23 cellular contexts compared by ENCODE assay signal in genomic region chr10:7417807-7418206, GRCh38. TPM values are rescaled to one million over a fixed set of nuclear protein-coding genes. Genes with fewer than 3 reads are reported as not detected.
DNase-seq lines count a peak whose midpoint lies in the region; ATAC-seq, FAIRE-seq and TF ChIP-seq lines count a peak whose summit lies in the region.
"Had no signal": no experiment of that assay in that cellular context is flagged by ENCODE, and none has a peak within 500 bp of the region (broad histone marks: within the 10 kb centered on the region; RNA-seq: fewer than 3 reads in every experiment).

No MANE protein-coding gene starts in this region.

- H3K9me3 Mint-ChIP-seq in activated naive CD4-positive, alpha-beta T cell treated with anti-CD3 and anti-CD28 coated beads, Interleukin-2, amount 50 U/mL, for 72 hours = no peaks in the 10 kb centered on the region
- no peaks in the 10 kb centered on the region for H3K9me3 Mint-ChIP-seq in activated CD8-positive, alpha-beta T cell treated with anti-CD3 and anti-CD28 coated beads, Interleukin-2, amount 10 ng/mL, durations not matched to agents 7 days and 5 days (ENCODE audit: insufficient read depth)
- no peaks in the 10 kb centered on the region for H3K9me3 Mint-ChIP-seq in stimulated activated naive CD8-positive, alpha-beta T cell treated with anti-CD3 and anti-CD28 coated beads, Interleukin-15, Interleukin-2, amounts not matched to agents 100 ng/mL and 50 ng/mL, for 24 hours
- H3K9me3 Mint-ChIP-seq: natural killer cell; stimulated activated naive B cell treated with anti-CD40 and anti-IgM and Interleukin-4, amounts not matched to agents 10 μg/mL and 1 μg/mL and 100 μg/mL, for 72 hours had no signal

- H3K27ac ChIP-seq in stomach (no peak overlapping the region), heart left ventricle (no peak overlapping the region)
- H3K27ac ChIP-seq: C4-2B, cardiac muscle cell, gastroesophageal sphincter, tibial artery had no signal

- H3K4me1 ChIP-seq in stomach (peaks cover 4 to 6% (median 4%) of the 10 kb centered on the region in 4 donors), heart left ventricle (peaks cover 0 to 9% (median 1%) of the 10 kb centered on the region in 12 donors)

- H3K36me3 Mint-ChIP-seq in activated naive CD4-positive, alpha-beta T cell treated with anti-CD3 and anti-CD28 coated beads, Interleukin-2, amount 50 U/mL, for 72 hours = peaks cover 0 to 6% of the 10 kb centered on the region in 2 donors
- peaks cover 3% of the 10 kb centered on the region for H3K36me3 Mint-ChIP-seq in activated CD8-positive, alpha-beta T cell treated with anti-CD3 and anti-CD28 coated beads, Interleukin-2, amount 10 ng/mL, durations not matched to agents 7 days and 5 days (ENCODE audit: low read depth)
- no peaks in the 10 kb centered on the region for H3K36me3 Mint-ChIP-seq in stimulated activated naive CD8-positive, alpha-beta T cell treated with anti-CD3 and anti-CD28 coated beads, Interleukin-15, Interleukin-2, amounts not matched to agents 100 ng/mL and 50 ng/mL, for 24 hours (ENCODE audit: low read depth)
- H3K36me3 Mint-ChIP-seq: natural killer cell; stimulated activated naive B cell treated with anti-CD40 and anti-IgM and Interleukin-4, amounts not matched to agents 10 μg/mL and 1 μg/mL and 100 μg/mL, for 72 hours had no signal

- H3K36me3 ChIP-seq in stomach (no peaks in the 10 kb centered on the region), heart left ventricle (no peaks in the 10 kb centered on the region)
- H3K36me3 ChIP-seq: cardiac muscle cell, gastroesophageal sphincter, tibial artery had no signal

- 30 to 36% (median 33%) methylated on average over 1 of the region's 1 CpG for WGBS in stomach, 5 donors
- 10 to 28% (median 22%) methylated on average over 1 of the region's 1 CpG for WGBS in heart left ventricle, 4 donors

- no peak for TF ChIP-seq EP300 in stomach (IDR thresholded peaks at IDR 0.05)

- POLR2A ChIA-PET in activated CD8-positive, alpha-beta T cell treated with anti-CD3 and anti-CD28 coated beads, Interleukin-2, amount 10 ng/mL, durations not matched to agents 7 days and 5 days (lab: Charles Lee) = no interaction called here

- peak; percentile 59 to 75 for ATAC-seq in activated naive CD4-positive, alpha-beta T cell treated with anti-CD3 and anti-CD28 coated beads, Interleukin-2, amount 50 U/mL, for 72 hours
- peak; percentile 59 for ATAC-seq in activated CD8-positive, alpha-beta T cell treated with anti-CD3 and anti-CD28 coated beads, Interleukin-2, amount 10 ng/mL, durations not matched to agents 7 days and 5 days
- ATAC-seq in heart left ventricle = no peak
- ATAC-seq: gastroesophageal sphincter, HCT116, PC-3, Right ventricle myocardium inferior had no signal

- peak overlapping the region in 1 of 2 donors; percentile 71 for H3K27ac Mint-ChIP-seq in activated naive CD4-positive, alpha-beta T cell treated with anti-CD3 and anti-CD28 coated beads, Interleukin-2, amount 50 U/mL, for 72 hours
- H3K27ac Mint-ChIP-seq in activated CD8-positive, alpha-beta T cell treated with anti-CD3 and anti-CD28 coated beads, Interleukin-2, amount 10 ng/mL, durations not matched to agents 7 days and 5 days = peak overlapping the region; percentile 69
- peak overlapping the region; percentile 52 for H3K27ac Mint-ChIP-seq in stimulated activated naive CD8-positive, alpha-beta T cell treated with anti-CD3 and anti-CD28 coated beads, Interleukin-15, Interleukin-2, amounts not matched to agents 100 ng/mL and 50 ng/mL, for 24 hours
- H3K27ac Mint-ChIP-seq: natural killer cell; stimulated activated naive B cell treated with anti-CD40 and anti-IgM and Interleukin-4, amounts not matched to agents 10 μg/mL and 1 μg/mL and 100 μg/mL, for 72 hours had no signal

- CTCF ChIA-PET in activated CD8-positive, alpha-beta T cell treated with anti-CD3 and anti-CD28 coated beads, Interleukin-2, amount 10 ng/mL, durations not matched to agents 7 days and 5 days (lab: Charles Lee) = interaction anchor here (0.6 to 7.4 kb wide), 15 partner anchors 8 to 750 kb away, joined by 3 to 57 read pairs (median 3); no protein-coding TSS in a partner anchor

- peak overlapping the region; percentile 9 for H3K4me3 Mint-ChIP-seq in activated CD8-positive, alpha-beta T cell treated with anti-CD3 and anti-CD28 coated beads, Interleukin-2, amount 10 ng/mL, durations not matched to agents 7 days and 5 days
- peak overlapping the region; percentile 11 for H3K4me3 Mint-ChIP-seq in stimulated activated naive CD8-positive, alpha-beta T cell treated with anti-CD3 and anti-CD28 coated beads, Interleukin-15, Interleukin-2, amounts not matched to agents 100 ng/mL and 50 ng/mL, for 24 hours
- H3K4me3 Mint-ChIP-seq: natural killer cell; stimulated activated naive B cell treated with anti-CD40 and anti-IgM and Interleukin-4, amounts not matched to agents 10 μg/mL and 1 μg/mL and 100 μg/mL, for 72 hours had no signal

- FAIRE-seq in GM19239 (lab: Jason Lieb, UNC) = peak; percentile 80

- no peak for TF ChIP-seq POLR2A in stomach (IDR thresholded peaks at IDR 0.05)
- TF ChIP-seq POLR2A in heart left ventricle (IDR thresholded peaks at IDR 0.05) = no peak

- H3K27me3 ChIP-seq in stomach (peaks cover 0 to 28% (median 5%) of the 10 kb centered on the region in 3 donors), heart left ventricle (peaks cover 0 to 15% (median 4%) of the 10 kb centered on the region in 9 donors)

- no peak for TF ChIP-seq CTCF in stomach (IDR thresholded peaks at IDR 0.05)
- no peak for TF ChIP-seq CTCF in heart left ventricle (IDR thresholded peaks at IDR 0.05)

- H3K9me3 ChIP-seq in stomach (no peaks in the 10 kb centered on the region), heart left ventricle (no peaks in the 10 kb centered on the region)
- H3K9me3 ChIP-seq: gastroesophageal sphincter, tibial artery had no signal

- H3K27me3 Mint-ChIP-seq in activated CD8-positive, alpha-beta T cell treated with anti-CD3 and anti-CD28 coated beads, Interleukin-2, amount 10 ng/mL, durations not matched to agents 7 days and 5 days (ENCODE audit: low read depth) = peaks cover 12% of the 10 kb centered on the region
- peaks cover 8% of the 10 kb centered on the region for H3K27me3 Mint-ChIP-seq in stimulated activated naive CD8-positive, alpha-beta T cell treated with anti-CD3 and anti-CD28 coated beads, Interleukin-15, Interleukin-2, amounts not matched to agents 100 ng/mL and 50 ng/mL, for 24 hours

- intact Hi-C loops in stomach (cut with DNase I; ENCODE audit: low total_unique reads) (loop anchor here (10.0 kb wide), 1 partner anchor 503 kb away; no protein-coding TSS in a partner anchor), heart left ventricle (cut with DNase I) (loop anchor here (1.0 to 10.0 kb wide), 15 partner anchors 213 to 1003 kb away; no protein-coding TSS in a partner anchor)

- H3K4me3 ChIP-seq in stomach (no peak overlapping the region), heart left ventricle (no peak overlapping the region)
- H3K4me3 ChIP-seq: cardiac muscle cell, gastroesophageal sphincter, tibial artery had no signal

- peaks cover 40% of the 10 kb centered on the region for H3K4me1 Mint-ChIP-seq in activated CD8-positive, alpha-beta T cell treated with anti-CD3 and anti-CD28 coated beads, Interleukin-2, amount 10 ng/mL, durations not matched to agents 7 days and 5 days (ENCODE audit: low read depth)
- peaks cover 14% of the 10 kb centered on the region for H3K4me1 Mint-ChIP-seq in stimulated activated naive CD8-positive, alpha-beta T cell treated with anti-CD3 and anti-CD28 coated beads, Interleukin-15, Interleukin-2, amounts not matched to agents 100 ng/mL and 50 ng/mL, for 24 hours (ENCODE audit: low read depth)

- DNase-seq in activated naive CD4-positive, alpha-beta T cell treated with anti-CD3 and anti-CD28 coated beads, Interleukin-2, amount 50 U/mL, for 72 hours (ENCODE audit: low spot score in 2 of 2) = no peak
- no peak for DNase-seq in activated naive CD4-positive, alpha-beta T cell treated with Interleukin-2 at 50 U/mL for 16 hours
- DNase-seq in GM19239 (ENCODE audit: insufficient read length, low spot score) (no peak), stomach (no peak), heart left ventricle (no peak)
- no peak for DNase-seq in activated CD8-positive, alpha-beta T cell treated with anti-CD3 and anti-CD28 coated beads, Interleukin-2, amount 10 ng/mL, durations not matched to agents 7 days and 5 days
- DNase-seq: activated gamma-delta T cell treated with Interleukin-2 at 50 U/mL for 16 hours; cortex of kidney; islet precursor cell; natural killer cell; NCI-H1105; NCI-H1930; NCI-H2227 treated with DMSO at 0.1 percent for 48 hours; NCI-H774; stimulated activated naive B cell treated with anti-CD40 and anti-IgM and Interleukin-4, amounts not matched to agents 10 μg/mL and 1 μg/mL and 100 μg/mL, for 72 hours; tibial artery had no signal

RNA-seq across cellular contexts. Expression of gene SFMBT2, which starts 7.0 kb away (rescaled TPM):
- total RNA-seq in activated naive CD4-positive, alpha-beta T cell treated with anti-CD3 and anti-CD28 coated beads, Interleukin-2, amount 50 U/mL, for 72 hours = 10 to 100 TPM; 25.6 to 32.1 TPM
- 10 to 100 TPM; 63.1 to 63.2 TPM for total RNA-seq in activated CD8-positive, alpha-beta T cell treated with anti-CD3 and anti-CD28 coated beads, Interleukin-2, amount 10 ng/mL, durations not matched to agents 7 days and 5 days
- total RNA-seq in stomach (10 to 100 TPM in 3 of 5 donors, 1 to 10 TPM in 2; 1.2 to 17.3 (median 13.4) TPM), heart left ventricle (10 to 100 TPM in 4 of 9 donors, 1 to 10 TPM in 5; 3.7 to 25.8 (median 10.0) TPM)
- polyA plus RNA-seq in stomach (1 to 10 TPM in 2 of 3 donors, under 1 TPM in 1; 0.90 to 2.9 (median 1.1) TPM), heart left ventricle (1 to 10 TPM; 2.6 to 9.6 TPM)

Comparison
In these comparisons a context has a peak if more than half of its experiments do, and no peak if none do; other contexts are left out.
1. ATAC-seq: peak in activated naive CD4-positive, alpha-beta T cell treated with anti-CD3 and anti-CD28 coated beads, Interleukin-2, amount 50 U/mL, for 72 hours (2 of 2) and activated CD8-positive, alpha-beta T cell treated with anti-CD3 and anti-CD28 coated beads, Interleukin-2, amount 10 ng/mL, durations not matched to agents 7 days and 5 days (single experiment); none in heart left ventricle (0 of 4).